In genomic region chr1:58573705-58574591, GRCh38 we compare ENCODE assay signal across 9 cellular contexts. TPM values are rescaled to one million over a fixed set of nuclear protein-coding genes. Genes with fewer than 3 reads are reported as not detected.
DNase-seq lines count a peak whose midpoint lies in the region; ATAC-seq and TF ChIP-seq lines count a peak whose summit lies in the region.
"Had no signal": no experiment of that assay in that cellular context is flagged by ENCODE, and none has a peak within 500 bp of the region (broad histone marks: within the 10 kb centered on the region; RNA-seq: fewer than 3 reads in every experiment).

No MANE protein-coding gene starts in this region.

- no peak overlapping the region for H3K27ac ChIP-seq in esophagus muscularis mucosa (replicated peaks in 1 of 4)
- H3K27ac ChIP-seq: SK-N-MC had no signal

- no peak for TF ChIP-seq POLR2A in esophagus muscularis mucosa (IDR thresholded peaks at IDR 0.05; ENCODE audit: low read depth)

- H3K9me3 ChIP-seq in esophagus muscularis mucosa, result no peaks in the 10 kb centered on the region

- no peak overlapping the region for H3K4me3 Mint-ChIP-seq in activated CD8-positive, alpha-beta memory T cell treated with anti-CD3 and anti-CD28 coated beads, Interleukin-2, amount 10 ng/mL, durations not matched to agents 7 days and 5 days

- no peak for TF ChIP-seq CTCF in esophagus muscularis mucosa (IDR thresholded peaks at IDR 0.05)

- no peak overlapping the region for H3K4me3 ChIP-seq in esophagus muscularis mucosa
- H3K4me3 ChIP-seq: SK-N-MC had no signal

- no peaks in the 10 kb centered on the region for H3K36me3 Mint-ChIP-seq in activated CD8-positive, alpha-beta memory T cell treated with anti-CD3 and anti-CD28 coated beads, Interleukin-2, amount 10 ng/mL, durations not matched to agents 7 days and 5 days

- H3K27me3 Mint-ChIP-seq in activated CD8-positive, alpha-beta memory T cell treated with anti-CD3 and anti-CD28 coated beads, Interleukin-2, amount 10 ng/mL, durations not matched to agents 7 days and 5 days, result peaks cover 87% of the 10 kb centered on the region

- H3K27ac Mint-ChIP-seq in activated CD8-positive, alpha-beta memory T cell treated with anti-CD3 and anti-CD28 coated beads, Interleukin-2, amount 10 ng/mL, durations not matched to agents 7 days and 5 days, result peak overlapping the region; percentile 20

- 81% methylated on average over 4 of the region's 4 CpGs for WGBS in esophagus muscularis mucosa

- ATAC-seq in activated CD8-positive, alpha-beta memory T cell treated with anti-CD3 and anti-CD28 coated beads, Interleukin-2, amount 10 ng/mL, durations not matched to agents 7 days and 5 days, result peak; percentile 90
- peak; percentile 98 for ATAC-seq in HG03108 (IDR thresholded peaks at IDR 0.05; ENCODE audit: unreplicated experiment)

- no peak for TF ChIP-seq EP300 in esophagus muscularis mucosa (IDR thresholded peaks at IDR 0.05)

- peaks cover 34% of the 10 kb centered on the region for H3K4me1 Mint-ChIP-seq in activated CD8-positive, alpha-beta memory T cell treated with anti-CD3 and anti-CD28 coated beads, Interleukin-2, amount 10 ng/mL, durations not matched to agents 7 days and 5 days

- no peaks in the 10 kb centered on the region for H3K9me3 Mint-ChIP-seq in activated CD8-positive, alpha-beta memory T cell treated with anti-CD3 and anti-CD28 coated beads, Interleukin-2, amount 10 ng/mL, durations not matched to agents 7 days and 5 days (ENCODE audit: low read depth)

- peaks cover 0 to 72% (median 29%) of the 10 kb centered on the region in 4 donors for H3K27me3 ChIP-seq in esophagus muscularis mucosa

- peaks cover 10 to 25% (median 21%) of the 10 kb centered on the region in 4 donors for H3K4me1 ChIP-seq in esophagus muscularis mucosa

- no peaks in the 10 kb centered on the region for H3K36me3 ChIP-seq in esophagus muscularis mucosa

- CTCF ChIA-PET in activated CD8-positive, alpha-beta memory T cell treated with anti-CD3 and anti-CD28 coated beads, Interleukin-2, amount 10 ng/mL, durations not matched to agents 7 days and 5 days (lab: Charles Lee), result interaction anchor here (1.8 kb wide), 1 partner anchor 27 kb away, joined by 5 read pairs; no protein-coding TSS in a partner anchor

- intact Hi-C loops in esophagus muscularis mucosa (cut with DNase I), result no loop called here

- peak; percentile 76 for DNase-seq in activated CD8-positive, alpha-beta memory T cell treated with anti-CD3 and anti-CD28 coated beads, Interleukin-2, amount 10 ng/mL, durations not matched to agents 7 days and 5 days
- DNase-seq in activated CD8-positive, alpha-beta memory T cell treated with anti-CD3 and anti-CD28 coated beads, Interleukin-2, amount 50 U/mL, for 48 hours, result no peak
- peak; percentile 50 to 54 for DNase-seq in activated T-cell treated with anti-CD3 and anti-CD28 coated beads, Interleukin-2, amount 50 U/mL, for 48 hours
- peak in 3 of 4 experiments; percentile 9 to 30 (median 17) for DNase-seq in stimulated activated CD4-positive, alpha-beta T cell treated with anti-CD3 and anti-CD28 coated beads, Interleukin-1b, Interleukin-23, amount 100 ng/mL, for 24 hours (ENCODE audit: low read depth in 4 of 4, low spot score in 1 of 4)
- no peak for DNase-seq in middle frontal gyrus (ENCODE audit: extremely low spot score, low spot score)
- no peak for DNase-seq in NCI-H2171 treated with DMSO at 0.1 percent for 48 hours (lab: John Stamatoyannopoulos, UW)
- DNase-seq in esophagus muscularis mucosa (ENCODE audit: extremely low spot score), result no peak

RNA-seq across cellular contexts. Expression of gene TACSTD2, which starts 3.1 kb away (rescaled TPM):
- not detected for total RNA-seq in activated CD8-positive, alpha-beta memory T cell treated with anti-CD3 and anti-CD28 coated beads, Interleukin-2, amount 10 ng/mL, durations not matched to agents 7 days and 5 days
- total RNA-seq in esophagus muscularis mucosa, result 1 to 10 TPM; 1.8 to 3.4 (median 2.3) TPM

RNA-seq across cellular contexts. Expression of gene OMA1, which starts 27.4 kb away (rescaled TPM):
- 10 to 100 TPM; 24.9 to 26.0 TPM for total RNA-seq in activated CD8-positive, alpha-beta memory T cell treated with anti-CD3 and anti-CD28 coated beads, Interleukin-2, amount 10 ng/mL, durations not matched to agents 7 days and 5 days
- 10 to 100 TPM; 25.8 to 53.6 (median 32.9) TPM for total RNA-seq in esophagus muscularis mucosa

Comparison
In these comparisons a context has a peak if more than half of its experiments do, and no peak if none do; other contexts are left out.
1. DNase-seq: peak in activated CD8-positive, alpha-beta memory T cell treated with anti-CD3 and anti-CD28 coated beads, Interleukin-2, amount 10 ng/mL, durations not matched to agents 7 days and 5 days (single experiment), activated T-cell treated with anti-CD3 and anti-CD28 coated beads, Interleukin-2, amount 50 U/mL, for 48 hours (2 of 2) and stimulated activated CD4-positive, alpha-beta T cell treated with anti-CD3 and anti-CD28 coated beads, Interleukin-1b, Interleukin-23, amount 100 ng/mL, for 24 hours (3 of 4); none in activated CD8-positive, alpha-beta memory T cell treated with anti-CD3 and anti-CD28 coated beads, Interleukin-2, amount 50 U/mL, for 48 hours (single experiment), middle frontal gyrus (single experiment), NCI-H2171 treated with DMSO at 0.1 percent for 48 hours (single experiment) and esophagus muscularis mucosa (single experiment).